In the genomic region with DNA sequence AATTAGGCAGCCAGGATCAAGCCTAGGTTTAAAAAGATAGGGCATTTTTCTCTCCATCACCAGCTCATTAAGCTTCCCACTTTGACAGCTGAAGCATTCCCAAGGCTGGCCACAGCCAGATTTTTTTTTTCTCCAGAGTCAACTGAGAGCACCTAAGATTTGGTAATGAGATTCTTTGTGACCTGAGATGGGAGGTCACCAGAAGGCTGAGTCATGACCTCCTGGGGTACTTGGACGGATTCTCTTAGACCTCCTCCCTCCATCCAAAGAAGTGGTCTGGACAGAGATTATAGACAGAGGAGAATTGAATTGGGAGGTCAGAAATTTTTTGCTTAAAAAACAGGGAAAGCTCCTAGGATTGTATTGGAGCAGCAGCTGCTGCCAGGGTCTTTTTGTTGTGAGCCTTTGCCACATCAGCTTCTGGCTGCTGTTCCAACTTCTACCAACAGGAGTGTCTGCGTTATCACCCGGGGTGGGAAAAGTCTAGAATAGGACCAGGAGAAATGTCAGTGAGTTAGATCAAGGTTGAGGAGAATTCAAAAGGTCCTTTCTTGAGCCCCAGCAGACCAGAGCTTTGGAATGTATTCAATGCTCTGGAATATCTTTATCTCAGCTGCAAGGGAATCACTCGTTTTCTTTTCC, we compare ENCODE assay signal across 1 cellular context.
TF ChIP-seq lines count a peak whose summit lies in the region.

No MANE protein-coding gene starts in this region.

TF ChIP-seq in WTC11, 78 proteins besides CTCF, POLR2A, EP300 and RAD21 (continued from another document):
- TF ChIP-seq, protein P1, sequence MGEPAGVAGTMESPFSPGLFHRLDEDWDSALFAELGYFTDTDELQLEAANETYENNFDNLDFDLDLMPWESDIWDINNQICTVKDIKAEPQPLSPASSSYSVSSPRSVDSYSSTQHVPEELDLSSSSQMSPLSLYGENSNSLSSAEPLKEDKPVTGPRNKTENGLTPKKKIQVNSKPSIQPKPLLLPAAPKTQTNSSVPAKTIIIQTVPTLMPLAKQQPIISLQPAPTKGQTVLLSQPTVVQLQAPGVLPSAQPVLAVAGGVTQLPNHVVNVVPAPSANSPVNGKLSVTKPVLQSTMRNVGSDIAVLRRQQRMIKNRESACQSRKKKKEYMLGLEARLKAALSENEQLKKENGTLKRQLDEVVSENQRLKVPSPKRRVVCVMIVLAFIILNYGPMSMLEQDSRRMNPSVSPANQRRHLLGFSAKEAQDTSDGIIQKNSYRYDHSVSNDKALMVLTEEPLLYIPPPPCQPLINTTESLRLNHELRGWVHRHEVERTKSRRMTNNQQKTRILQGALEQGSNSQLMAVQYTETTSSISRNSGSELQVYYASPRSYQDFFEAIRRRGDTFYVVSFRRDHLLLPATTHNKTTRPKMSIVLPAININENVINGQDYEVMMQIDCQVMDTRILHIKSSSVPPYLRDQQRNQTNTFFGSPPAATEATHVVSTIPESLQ (CRISPR knock-in tag; IDR thresholded peaks at IDR 0.05): no peak
- no peak for TF ChIP-seq ATF1 (CRISPR knock-in tag; IDR thresholded peaks at IDR 0.05)
- TF ChIP-seq, protein P2, sequence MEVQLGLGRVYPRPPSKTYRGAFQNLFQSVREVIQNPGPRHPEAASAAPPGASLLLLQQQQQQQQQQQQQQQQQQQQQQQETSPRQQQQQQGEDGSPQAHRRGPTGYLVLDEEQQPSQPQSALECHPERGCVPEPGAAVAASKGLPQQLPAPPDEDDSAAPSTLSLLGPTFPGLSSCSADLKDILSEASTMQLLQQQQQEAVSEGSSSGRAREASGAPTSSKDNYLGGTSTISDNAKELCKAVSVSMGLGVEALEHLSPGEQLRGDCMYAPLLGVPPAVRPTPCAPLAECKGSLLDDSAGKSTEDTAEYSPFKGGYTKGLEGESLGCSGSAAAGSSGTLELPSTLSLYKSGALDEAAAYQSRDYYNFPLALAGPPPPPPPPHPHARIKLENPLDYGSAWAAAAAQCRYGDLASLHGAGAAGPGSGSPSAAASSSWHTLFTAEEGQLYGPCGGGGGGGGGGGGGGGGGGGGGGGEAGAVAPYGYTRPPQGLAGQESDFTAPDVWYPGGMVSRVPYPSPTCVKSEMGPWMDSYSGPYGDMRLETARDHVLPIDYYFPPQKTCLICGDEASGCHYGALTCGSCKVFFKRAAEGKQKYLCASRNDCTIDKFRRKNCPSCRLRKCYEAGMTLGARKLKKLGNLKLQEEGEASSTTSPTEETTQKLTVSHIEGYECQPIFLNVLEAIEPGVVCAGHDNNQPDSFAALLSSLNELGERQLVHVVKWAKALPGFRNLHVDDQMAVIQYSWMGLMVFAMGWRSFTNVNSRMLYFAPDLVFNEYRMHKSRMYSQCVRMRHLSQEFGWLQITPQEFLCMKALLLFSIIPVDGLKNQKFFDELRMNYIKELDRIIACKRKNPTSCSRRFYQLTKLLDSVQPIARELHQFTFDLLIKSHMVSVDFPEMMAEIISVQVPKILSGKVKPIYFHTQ (CRISPR knock-in tag; IDR thresholded peaks at IDR 0.05): no peak
- no peak for TF ChIP-seq ZNF232 (CRISPR knock-in tag; IDR thresholded peaks at IDR 0.05)
- TF ChIP-seq SMAD3 (CRISPR knock-in tag; IDR thresholded peaks at IDR 0.05; ENCODE audit: borderline replicate concordance): no peak
- no peak for TF ChIP-seq JUN (CRISPR knock-in tag; IDR thresholded peaks at IDR 0.05)
- TF ChIP-seq, protein P3, sequence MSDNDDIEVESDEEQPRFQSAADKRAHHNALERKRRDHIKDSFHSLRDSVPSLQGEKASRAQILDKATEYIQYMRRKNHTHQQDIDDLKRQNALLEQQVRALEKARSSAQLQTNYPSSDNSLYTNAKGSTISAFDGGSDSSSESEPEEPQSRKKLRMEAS (CRISPR knock-in tag; IDR thresholded peaks at IDR 0.05): no peak
- no peak for TF ChIP-seq TP53 (CRISPR knock-in tag; IDR thresholded peaks at IDR 0.05)
- TF ChIP-seq, protein P4, sequence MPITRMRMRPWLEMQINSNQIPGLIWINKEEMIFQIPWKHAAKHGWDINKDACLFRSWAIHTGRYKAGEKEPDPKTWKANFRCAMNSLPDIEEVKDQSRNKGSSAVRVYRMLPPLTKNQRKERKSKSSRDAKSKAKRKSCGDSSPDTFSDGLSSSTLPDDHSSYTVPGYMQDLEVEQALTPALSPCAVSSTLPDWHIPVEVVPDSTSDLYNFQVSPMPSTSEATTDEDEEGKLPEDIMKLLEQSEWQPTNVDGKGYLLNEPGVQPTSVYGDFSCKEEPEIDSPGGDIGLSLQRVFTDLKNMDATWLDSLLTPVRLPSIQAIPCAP (CRISPR knock-in tag; IDR thresholded peaks at IDR 0.05): no peak
- TF ChIP-seq ZNF263 (CRISPR knock-in tag; IDR thresholded peaks at IDR 0.05; ENCODE audit: low read depth): no peak
- no peak for TF ChIP-seq ESRRA (CRISPR knock-in tag; IDR thresholded peaks at IDR 0.05; ENCODE audit: borderline replicate concordance)
